In genomic region chr20:50111120-50111828, GRCh38 we compare ENCODE assay signal across 8 cellular contexts. TPM values are rescaled to one million over a fixed set of nuclear protein-coding genes. Genes with fewer than 3 reads are reported as not detected.
A peak's percentile ranks its signal among the peaks of the same experiment; 100 is the strongest.
DNase-seq lines count a peak whose midpoint lies in the region; ATAC-seq and TF ChIP-seq lines count a peak whose summit lies in the region.

No MANE protein-coding gene starts in this region.

- intact Hi-C loops in PC-9 (cut with micrococcal nuclease; ENCODE audit: unreplicated experiment), result loop anchor here (5.0 kb wide), 1 partner anchor 41 kb away; the partner anchor contains the start of gene PEDS1
- intact Hi-C loops in MCF 10A (cut with micrococcal nuclease), result no loop called here
- intact Hi-C loops in transverse colon (cut with DNase I; ENCODE audit: low total_unique reads), result no loop called here

- in situ Hi-C loops in transverse colon (cut with MboI; ENCODE audit: low pct_ligation_motif_present in 1 of 4, low pct_unique_long_range_greater_than_20kb in 1 of 4, low sequenced_read_pairs in 3 of 4), result no loop called here

- H3K9me3 Mint-ChIP-seq in MCF 10A (ENCODE audit: unreplicated experiment), result no peaks in the 10 kb centered on the region

- DNase-seq in COLO829 (ENCODE audit: low spot score) (peak; percentile 43), PC-9 (peak; percentile 35 to 53), MCF 10A (ENCODE audit: unreplicated experiment) (peak; percentile 64), myocyte (ENCODE audit: low read depth) (peak; percentile 48), transverse colon (no peak), NCI-H187 treated with DMSO at 0.1 percent for 48 hours (lab: John Stamatoyannopoulos, UW) (no peak)

- no peaks in the 10 kb centered on the region for H3K9me2 ChIP-seq in PC-9 (ENCODE audit: insufficient read depth)

- BruUV-seq in PC-9 (replicated peaks; lab: Mats Ljungman, UMichigan), result no TSS peak
- TSS peak; percentile 17 for BruUV-seq in MCF 10A (replicated peaks; lab: Mats Ljungman, UMichigan)

- H3K4me1 ChIP-seq in PC-9 (replicated peaks; ENCODE audit: insufficient read depth), result peaks cover 42% of the 10 kb centered on the region
- H3K4me1 ChIP-seq in transverse colon, result peaks cover 53 to 80% (median 68%) of the 10 kb centered on the region in 4 donors

- H3K36me3 ChIP-seq in PC-9 (ENCODE audit: low read depth) (peaks cover 15% of the 10 kb centered on the region; the same call in 1 of the 2 replicates), transverse colon (no peaks in the 10 kb centered on the region)

- peaks cover 40% of the 10 kb centered on the region for H3F3A ChIP-seq in PC-9 (ENCODE audit: insufficient read depth, low read depth)

- WGBS in transverse colon (ENCODE audit: low coverage in 1 of 2), 2 donors, result 50 to 66% methylated on average over 2 to 10 of the region's 10 CpGs

- CTCF ChIA-PET in PC-9 (lab: Charles Lee), result interaction anchor here (0.7 kb wide), 1 partner anchor 154 kb away, joined by 3 read pairs; no protein-coding TSS in a partner anchor
- CTCF ChIA-PET in MCF 10A (lab: Yijun Ruan, JAX), result interaction anchor here (0.5 to 20.7 kb wide), 10 partner anchors 10 to 682 kb away, joined by 3 to 696 read pairs (median 8); partner anchors contain the start of gene PEDS1

- peak overlapping the region; percentile 79 for H3K27ac Mint-ChIP-seq in MCF 10A (ENCODE audit: low read depth, unreplicated experiment)

- H3K4me3 ChIP-seq in PC-9, result peak overlapping the region; percentile 94
- H3K4me3 ChIP-seq in transverse colon, result peak overlapping the region in 2 of 4 donors; percentile 98 to 100

- POLR2A ChIA-PET in PC-9 (lab: Charles Lee; ENCODE audit: unreplicated experiment) (no interaction called here), MCF 10A (lab: Yijun Ruan, JAX) (interaction anchor here (0.7 to 12.6 kb wide), 14 partner anchors 9 to 403 kb away, joined by 3 to 386 read pairs (median 5); partner anchors contain the start of genes CEBPB, PEDS1 and RNF114)

- H3K4me2 ChIP-seq in PC-9, result peak overlapping the region; percentile 89

- H4K20me1 ChIP-seq in PC-9 (ENCODE audit: insufficient read depth), result peaks cover 49% of the 10 kb centered on the region

- H3K36me3 Mint-ChIP-seq in MCF 10A (ENCODE audit: insufficient read depth, unreplicated experiment), result peaks cover 14% of the 10 kb centered on the region

- no peaks in the 10 kb centered on the region for H3K27me3 Mint-ChIP-seq in MCF 10A (ENCODE audit: insufficient read depth, unreplicated experiment)

- ATAC-seq in HG03439 (IDR thresholded peaks at IDR 0.05; ENCODE audit: unreplicated experiment) (no peak), HG03196 (IDR thresholded peaks at IDR 0.05; ENCODE audit: unreplicated experiment) (no peak)

- no peaks in the 10 kb centered on the region for H3K27me3 ChIP-seq in PC-9 (ENCODE audit: insufficient read depth, low read depth)
- H3K27me3 ChIP-seq in transverse colon, result no peaks in the 10 kb centered on the region

- H3K27ac ChIP-seq in PC-9 (peak overlapping the region; percentile 64), transverse colon (peak overlapping the region; percentile 91 to 99 (median 98))

- peaks cover 88% of the 10 kb centered on the region for H3K79me2 ChIP-seq in PC-9 (ENCODE audit: low read depth)

- no peak overlapping the region for H2AFZ ChIP-seq in PC-9

- peaks cover 69% of the 10 kb centered on the region for H3K4me1 Mint-ChIP-seq in MCF 10A (ENCODE audit: insufficient read depth, unreplicated experiment)

- peak overlapping the region; percentile 83 for H3K4me3 Mint-ChIP-seq in MCF 10A (ENCODE audit: unreplicated experiment)

- no peak for TF ChIP-seq POLR2A in transverse colon (IDR thresholded peaks at IDR 0.05)

- H3K9me3 ChIP-seq in PC-9 (ENCODE audit: insufficient read depth, low read depth), result no peaks in the 10 kb centered on the region
- H3K9me3 ChIP-seq in transverse colon, result no peaks in the 10 kb centered on the region

- TF ChIP-seq CTCF in PC-9 (conservative IDR thresholded peaks at IDR 0.05) (no peak), MCF 10A (IDR thresholded peaks at IDR 0.05; ENCODE audit: unreplicated experiment) (no peak), transverse colon (IDR thresholded peaks at IDR 0.05) (no peak)

- TF ChIP-seq EP300 in transverse colon (IDR thresholded peaks at IDR 0.05; ENCODE audit: low read depth), result no peak

RNA-seq across cellular contexts. Expression of gene UBE2V1, which starts 1.7 kb away (rescaled TPM):
- total RNA-seq in PC-9 (2021), result 137 and 174 TPM in 2 replicates
- total RNA-seq in MCF 10A (2022), result 99.5 and 110 TPM in 2 replicates
- total RNA-seq in myocyte, result 86.8 and 96.8 TPM in 2 replicates
- 118 TPM for polyA plus RNA-seq in myocyte (2012)
- total RNA-seq in transverse colon, result 100 to 1,000 TPM in 1 of 4 donors, 10 to 100 TPM in 3; 23.7 to 104 (median 62.8) TPM

RNA-seq across cellular contexts. Expression of gene PEDS1, which starts 42.2 kb away (rescaled TPM):
- total RNA-seq in PC-9 (2021) (34.8 and 37.7 TPM in 2 replicates), MCF 10A (2022) (26.0 and 30.5 TPM in 2 replicates), myocyte (51.8 and 56.6 TPM in 2 replicates), transverse colon (10 to 100 TPM in 3 of 4 donors, 1 to 10 TPM in 1; 9.6 to 30.9 (median 23.2) TPM)
- 45.2 TPM for polyA plus RNA-seq in myocyte (2012)

Comparison
In these comparisons a context has a peak if more than half of its experiments do, and no peak if none do; other contexts are left out.
1. DNase-seq: peak in COLO829 (single experiment), PC-9 (2 of 2), MCF 10A (single experiment) and myocyte (single experiment); none in transverse colon (single experiment) and NCI-H187 treated with DMSO at 0.1 percent for 48 hours (single experiment).